8 cellular contexts compared by ENCODE assay signal in the genomic region with DNA sequence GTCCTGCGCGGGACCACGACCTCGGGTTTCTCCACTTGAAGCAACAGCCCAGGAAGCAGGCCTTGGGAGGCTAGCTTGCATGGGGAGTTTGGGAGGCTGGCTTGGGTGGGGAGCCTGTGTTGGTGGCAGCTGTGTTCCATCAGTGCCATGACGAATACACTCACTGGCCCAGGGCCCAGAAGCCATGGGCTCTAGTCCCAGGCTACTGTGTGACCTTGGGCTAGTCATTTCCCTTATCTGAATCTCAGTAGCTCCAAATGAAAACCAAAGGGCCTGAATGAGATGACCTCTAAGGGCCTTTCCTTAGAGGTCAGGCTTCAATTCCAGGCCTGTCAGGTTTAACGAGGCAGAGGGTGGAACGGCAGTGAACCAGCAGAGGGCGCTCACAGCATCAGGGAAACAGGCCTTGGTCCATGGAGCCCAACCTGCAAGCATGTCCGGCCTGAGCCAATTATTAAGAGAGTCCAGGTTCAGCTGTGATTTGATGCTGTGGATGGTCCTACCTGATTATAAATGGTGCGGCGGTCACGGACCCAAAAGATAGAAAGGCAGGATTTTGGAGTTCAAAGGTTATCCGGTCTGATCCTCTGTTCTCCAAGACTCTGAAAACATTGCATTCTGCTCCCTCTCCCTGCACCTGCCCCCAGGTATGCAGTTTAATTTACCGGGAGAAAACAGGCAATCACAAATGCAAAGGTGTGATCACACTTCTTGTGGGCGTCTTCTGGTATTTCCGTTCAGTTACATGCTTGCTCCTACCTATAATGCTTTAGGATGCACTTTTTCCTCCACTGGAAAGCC. TPM values are rescaled to one million over a fixed set of nuclear protein-coding genes. Genes with fewer than 3 reads are reported as not detected.
DNase-seq lines count a peak whose midpoint lies in the region; ATAC-seq and TF ChIP-seq lines count a peak whose summit lies in the region.

No MANE protein-coding gene starts in this region.

- no peak overlapping the region for H2AFZ ChIP-seq in DND-41 (ENCODE audit: low read depth, low read length)

- DNase-seq in DND-41 (peak; percentile 49), RPMI7951 (ENCODE audit: low read depth) (peak; percentile 26), right cardiac atrium (peak; percentile 40 to 70 (median 67)), suprapubic skin (ENCODE audit: low spot score in 2 of 2) (no peak)
- peak; percentile 77 for DNase-seq in activated naive CD4-positive, alpha-beta T cell treated with anti-CD3 and anti-CD28 coated beads, Interleukin-2, amount 10 ng/mL, durations not matched to agents 7 days and 5 days
- DNase-seq in stimulated activated CD4-positive, alpha-beta T cell treated with anti-CD3 and anti-CD28 coated beads, Interleukin-2, amount 100 ng/mL, for 4 hours (ENCODE audit: low read depth), result peak; percentile 6

- peaks cover 21% of the 10 kb centered on the region for H3K4me1 Mint-ChIP-seq in activated naive CD4-positive, alpha-beta T cell treated with anti-CD3 and anti-CD28 coated beads, Interleukin-2, amount 10 ng/mL, durations not matched to agents 7 days and 5 days

- no peak for TF ChIP-seq EP300 in suprapubic skin (IDR thresholded peaks at IDR 0.05)

- peaks cover 5% of the 10 kb centered on the region for H3K9me3 Mint-ChIP-seq in activated naive CD4-positive, alpha-beta T cell treated with anti-CD3 and anti-CD28 coated beads, Interleukin-2, amount 10 ng/mL, durations not matched to agents 7 days and 5 days

- H3K27ac ChIP-seq in DND-41 (ENCODE audit: low read length), result no peak overlapping the region
- no peak overlapping the region for H3K27ac ChIP-seq in right cardiac atrium (ENCODE audit: low read length)
- H3K27ac ChIP-seq in suprapubic skin, result no peak overlapping the region

- H3K4me3 ChIP-seq in DND-41 (ENCODE audit: low read depth in 1 of 2, low read length in 2 of 2), result no peak overlapping the region
- no peak overlapping the region for H3K4me3 ChIP-seq in right cardiac atrium (ENCODE audit: low read length)
- no peak overlapping the region for H3K4me3 ChIP-seq in suprapubic skin

- no peak for TF ChIP-seq POLR2A in suprapubic skin (IDR thresholded peaks at IDR 0.05)

- H4K20me1 ChIP-seq in DND-41 (ENCODE audit: insufficient read depth, low read length), result peaks cover 5% of the 10 kb centered on the region; the same call in 1 of the 2 replicates

- H3K4me3 Mint-ChIP-seq in activated naive CD4-positive, alpha-beta T cell treated with anti-CD3 and anti-CD28 coated beads, Interleukin-2, amount 10 ng/mL, durations not matched to agents 7 days and 5 days, result no peak overlapping the region

- H3K9me3 ChIP-seq in DND-41 (ENCODE audit: insufficient read depth, low read length, severe bottlenecking) (no peaks in the 10 kb centered on the region), right cardiac atrium (ENCODE audit: control insufficient read depth, low read length) (no peaks in the 10 kb centered on the region), suprapubic skin (no peaks in the 10 kb centered on the region)

- ATAC-seq in DND-41 (ENCODE audit: insufficient read depth, low read depth) (peak; percentile 58; the same call in 1 of the 3 replicates), GM19438 (IDR thresholded peaks at IDR 0.05; ENCODE audit: low read depth, unreplicated experiment) (peak; percentile 88), HG03460 (IDR thresholded peaks at IDR 0.05; ENCODE audit: unreplicated experiment) (peak; percentile 88), right cardiac atrium (peak in 1 of 2 donors; percentile 43)

- intact Hi-C loops in right cardiac atrium (cut with DNase I), result no loop called here

- H3K27me3 Mint-ChIP-seq in activated naive CD4-positive, alpha-beta T cell treated with anti-CD3 and anti-CD28 coated beads, Interleukin-2, amount 10 ng/mL, durations not matched to agents 7 days and 5 days, result peaks cover 19% of the 10 kb centered on the region

- peaks cover 5% of the 10 kb centered on the region for H3K36me3 Mint-ChIP-seq in activated naive CD4-positive, alpha-beta T cell treated with anti-CD3 and anti-CD28 coated beads, Interleukin-2, amount 10 ng/mL, durations not matched to agents 7 days and 5 days

- no peaks in the 10 kb centered on the region for H3K36me3 ChIP-seq in DND-41 (ENCODE audit: insufficient read depth, low read length)
- H3K36me3 ChIP-seq in suprapubic skin, result no peaks in the 10 kb centered on the region

- TF ChIP-seq CTCF in DND-41 (IDR thresholded peaks at IDR 0.05; ENCODE audit: borderline replicate concordance, extremely low read depth, low read length, poor library complexity, severe bottlenecking), result peak; percentile 79
- peak in 1 of 2 donors; percentile 63 for TF ChIP-seq CTCF in suprapubic skin (IDR thresholded peaks at IDR 0.05)

- H3K27me3 ChIP-seq in DND-41 (ENCODE audit: insufficient read depth, low read length, poor library complexity) (no peaks in the 10 kb centered on the region), right cardiac atrium (ENCODE audit: control insufficient read depth, insufficient read depth) (no peaks in the 10 kb centered on the region), suprapubic skin (peaks cover 3% of the 10 kb centered on the region)

- CTCF ChIA-PET in activated naive CD4-positive, alpha-beta T cell treated with anti-CD3 and anti-CD28 coated beads, Interleukin-2, amount 10 ng/mL, durations not matched to agents 7 days and 5 days (lab: Charles Lee), result interaction anchor here (0.8 to 7.9 kb wide), 16 partner anchors 7 to 660 kb away, joined by 3 to 88 read pairs (median 4); no protein-coding TSS in a partner anchor

- H3K9ac ChIP-seq in DND-41 (ENCODE audit: low read depth, low read length), result no peak overlapping the region

- WGBS in right cardiac atrium, result 46% methylated on average over 16 of the region's 16 CpGs
- 76% methylated on average over 12 of the region's 16 CpGs for WGBS in suprapubic skin

- no peak overlapping the region for H3K4me2 ChIP-seq in DND-41 (ENCODE audit: insufficient read depth, low read length)

- H3K79me2 ChIP-seq in DND-41 (ENCODE audit: insufficient read depth, low read length), result no peaks in the 10 kb centered on the region

- H3K27ac Mint-ChIP-seq in activated naive CD4-positive, alpha-beta T cell treated with anti-CD3 and anti-CD28 coated beads, Interleukin-2, amount 10 ng/mL, durations not matched to agents 7 days and 5 days, result no peak overlapping the region

- H3K4me1 ChIP-seq in DND-41 (ENCODE audit: insufficient read depth, low read length) (no peaks in the 10 kb centered on the region), right cardiac atrium (ENCODE audit: control insufficient read depth, insufficient read depth, low read length) (no peaks in the 10 kb centered on the region), suprapubic skin (peaks cover 6% of the 10 kb centered on the region)

RNA-seq across cellular contexts. Expression of gene PTPN5, which starts 15.9 kb away (rescaled TPM):
- total RNA-seq in RPMI7951 (2014; rRNA removed; shearing (Covaris generic)), result not detected in 2 replicates
- 1 to 10 TPM in 2 of 4 donors, under 1 TPM in 1, not detected in 1; 0.74 to 1.9 (median 1.3) TPM for total RNA-seq in right cardiac atrium
- 2.0 TPM for polyA plus RNA-seq in right cardiac atrium
- 1 to 10 TPM in 2 of 4 donors, under 1 TPM in 1, not detected in 1; 0.15 to 1.7 (median 1.3) TPM for total RNA-seq in suprapubic skin

RNA-seq across cellular contexts. Expression of gene IGSF22, which starts 49.7 kb away (rescaled TPM):
- not detected in 2 replicates for total RNA-seq in RPMI7951 (2014; rRNA removed; shearing (Covaris generic))
- 1 to 10 TPM; 1.0 to 1.3 (median 1.1) TPM for total RNA-seq in right cardiac atrium
- 0.66 TPM for polyA plus RNA-seq in right cardiac atrium
- total RNA-seq in suprapubic skin, result 1 to 10 TPM in 1 of 4 donors, not detected in 3; 2.3 TPM

Comparison
In these comparisons a context has a peak if more than half of its experiments do, and no peak if none do; other contexts are left out.
1. DNase-seq: peak in DND-41 (single experiment), RPMI7951 (single experiment), activated naive CD4-positive, alpha-beta T cell treated with anti-CD3 and anti-CD28 coated beads, Interleukin-2, amount 10 ng/mL, durations not matched to agents 7 days and 5 days (single experiment), right cardiac atrium (3 of 3) and stimulated activated CD4-positive, alpha-beta T cell treated with anti-CD3 and anti-CD28 coated beads, Interleukin-2, amount 100 ng/mL, for 4 hours (single experiment); none in suprapubic skin (0 of 2).